In genomic region chr22:29267858-29268510, GRCh38 we compare ENCODE assay signal across 1 cellular context.
TF ChIP-seq lines count a peak whose summit lies in the region.

Gene EWSR1 (plus strand): TSS chr22:29268268. CDS start chr22:29268337, 69 bp downstream.
Gene RHBDD3 (minus strand): TSS chr22:29267981. CDS start chr22:29265626, 2,355 bp downstream.

TF ChIP-seq in GM12878, 131 proteins besides CTCF, POLR2A, EP300 and RAD21 (continued from another document):
- no peak for TF ChIP-seq ZBTB4 (CRISPR knock-in tag; IDR thresholded peaks at IDR 0.05)
- TF ChIP-seq HDAC6 (IDR thresholded peaks at IDR 0.05; ENCODE audit: unreplicated experiment), result no peak
- peak; percentile 7 for TF ChIP-seq USF1 (IDR thresholded peaks at IDR 0.05; ENCODE audit: borderline replicate concordance, extremely low read length, insufficient read depth, low read depth, low read length)
- peak; percentile 94 for TF ChIP-seq STAT1 (conservative IDR thresholded peaks at IDR 0.05)
- peak; percentile 100 for TF ChIP-seq RELB (IDR thresholded peaks at IDR 0.05; ENCODE audit: low read depth)
- no peak for TF ChIP-seq FOS (IDR thresholded peaks at IDR 0.05; ENCODE audit: borderline replicate concordance, extremely low read depth, insufficient read length)
- TF ChIP-seq POLR2AphosphoS2 (IDR thresholded peaks at IDR 0.05; ENCODE audit: low read depth, low read length), result peak; percentile 67; the same call in 1 of the 2 replicates
- no peak for TF ChIP-seq ESRRA (IDR thresholded peaks at IDR 0.05; ENCODE audit: low read length)
- peak; percentile 82; the same call in 1 of the 2 replicates for TF ChIP-seq PAX8 (IDR thresholded peaks at IDR 0.05)
- TF ChIP-seq IRF4 (IDR thresholded peaks at IDR 0.05; ENCODE audit: low read depth, low read length), result no peak
